In genomic region chr13:79393564-79394249, GRCh38 we compare ENCODE assay signal across 8 cellular contexts. TPM values are rescaled to one million over a fixed set of nuclear protein-coding genes. Genes with fewer than 3 reads are reported as not detected.
DNase-seq lines count a peak whose midpoint lies in the region; ATAC-seq, FAIRE-seq and TF ChIP-seq lines count a peak whose summit lies in the region.

No MANE protein-coding gene starts in this region.

- FAIRE-seq in D721Med (lab: Jason Lieb, UNC) = no peak

- peaks cover 61% of the 10 kb centered on the region for H4K20me1 ChIP-seq in DND-41 (ENCODE audit: insufficient read depth, low read length)

- H3K4me1 Mint-ChIP-seq in stimulated activated naive CD8-positive, alpha-beta T cell treated with anti-CD3 and anti-CD28 coated beads, Interleukin-15, Interleukin-2, amounts not matched to agents 100 ng/mL and 50 ng/mL, for 24 hours (ENCODE audit: low read depth) = peaks cover 77% of the 10 kb centered on the region

- no peak for TF ChIP-seq CTCF in DND-41 (IDR thresholded peaks at IDR 0.05; ENCODE audit: borderline replicate concordance, extremely low read depth, low read length, poor library complexity, severe bottlenecking)
- TF ChIP-seq CTCF in Peyer's patch (IDR thresholded peaks at IDR 0.05) = no peak
- no peak for TF ChIP-seq CTCF in D721Med (IDR thresholded peaks at IDR 0.05; ENCODE audit: insufficient read depth, missing control alignments)

- no peak overlapping the region for H2AFZ ChIP-seq in DND-41 (ENCODE audit: low read depth, low read length)

- H3K9me3 ChIP-seq in DND-41 (ENCODE audit: insufficient read depth, low read length, severe bottlenecking) = peaks cover 13% of the 10 kb centered on the region
- H3K9me3 ChIP-seq in Peyer's patch = peaks cover 0 to 8% (median 0%) of the 10 kb centered on the region in 4 donors
- H3K9me3 ChIP-seq in duodenal mucosa (ENCODE audit: control insufficient read depth in 1 of 2, low read length in 2 of 2) = peaks cover 0 to 5% of the 10 kb centered on the region in 2 donors

- H3K27me3 ChIP-seq in DND-41 (ENCODE audit: insufficient read depth, low read length, poor library complexity) (no peaks in the 10 kb centered on the region), Peyer's patch (no peaks in the 10 kb centered on the region), duodenal mucosa (ENCODE audit: control insufficient read depth in 1 of 2, insufficient read depth in 2 of 2, low read length in 2 of 2) (no peaks in the 10 kb centered on the region)

- peaks cover 12% of the 10 kb centered on the region for H3K9me3 Mint-ChIP-seq in stimulated activated naive CD8-positive, alpha-beta T cell treated with anti-CD3 and anti-CD28 coated beads, Interleukin-15, Interleukin-2, amounts not matched to agents 100 ng/mL and 50 ng/mL, for 24 hours

- H3K27ac ChIP-seq in DND-41 (ENCODE audit: low read length) (peak overlapping the region; percentile 55; the same call in 1 of the 2 replicates), Peyer's patch (peak overlapping the region in 3 of 4 donors; percentile 40 to 79 (median 41)), duodenal mucosa (ENCODE audit: low read depth, low read length) (no peak overlapping the region)

- H3K27ac Mint-ChIP-seq in stimulated activated naive CD8-positive, alpha-beta T cell treated with anti-CD3 and anti-CD28 coated beads, Interleukin-15, Interleukin-2, amounts not matched to agents 100 ng/mL and 50 ng/mL, for 24 hours = peak overlapping the region; percentile 90

- peak overlapping the region; percentile 72 for H3K4me3 Mint-ChIP-seq in stimulated activated naive CD8-positive, alpha-beta T cell treated with anti-CD3 and anti-CD28 coated beads, Interleukin-15, Interleukin-2, amounts not matched to agents 100 ng/mL and 50 ng/mL, for 24 hours

- H3K4me3 ChIP-seq in DND-41 (ENCODE audit: low read depth in 1 of 2, low read length in 2 of 2) = no peak overlapping the region
- H3K4me3 ChIP-seq in Peyer's patch = peak overlapping the region in 2 of 4 donors; percentile 18
- H3K4me3 ChIP-seq in duodenal mucosa (ENCODE audit: low read depth in 1 of 2, low read length in 2 of 2) = peak overlapping the region; percentile 5 to 27

- peak overlapping the region; percentile 22 for H3K4me2 ChIP-seq in DND-41 (ENCODE audit: insufficient read depth, low read length)

- peaks cover 94% of the 10 kb centered on the region for H3K79me2 ChIP-seq in DND-41 (ENCODE audit: insufficient read depth, low read length)

- H3K36me3 ChIP-seq in DND-41 (ENCODE audit: insufficient read depth, low read length) = peaks cover 46% of the 10 kb centered on the region
- peaks cover 0 to 12% (median 0%) of the 10 kb centered on the region in 3 donors for H3K36me3 ChIP-seq in Peyer's patch
- H3K36me3 ChIP-seq in duodenal mucosa (ENCODE audit: control insufficient read depth in 1 of 2, insufficient read depth in 2 of 2, low read length in 2 of 2) = peaks cover 4 to 13% of the 10 kb centered on the region in 2 donors

- no peak overlapping the region for H3K9ac ChIP-seq in DND-41 (ENCODE audit: low read depth, low read length)
- no peak overlapping the region for H3K9ac ChIP-seq in duodenal mucosa (ENCODE audit: low read depth in 1 of 2, low read length in 2 of 2)

- no peaks in the 10 kb centered on the region for H3K27me3 Mint-ChIP-seq in stimulated activated naive CD8-positive, alpha-beta T cell treated with anti-CD3 and anti-CD28 coated beads, Interleukin-15, Interleukin-2, amounts not matched to agents 100 ng/mL and 50 ng/mL, for 24 hours

- H3K4me1 ChIP-seq in DND-41 (ENCODE audit: insufficient read depth, low read length) (peaks cover 34% of the 10 kb centered on the region), Peyer's patch (peaks cover 0 to 12% (median 8%) of the 10 kb centered on the region in 4 donors), duodenal mucosa (ENCODE audit: control insufficient read depth in 1 of 2, insufficient read depth in 2 of 2, low read length in 2 of 2) (peaks cover 15 to 19% of the 10 kb centered on the region in 2 donors)

- TF ChIP-seq POLR2A in Peyer's patch (IDR thresholded peaks at IDR 0.05) = no peak

- ATAC-seq in DND-41 (ENCODE audit: insufficient read depth, low read depth) = peak; percentile 27; the same call in 2 of the 3 replicates
- peak; percentile 83 for ATAC-seq in GM21360 (IDR thresholded peaks at IDR 0.05; ENCODE audit: unreplicated experiment)
- ATAC-seq in HG03469 (IDR thresholded peaks at IDR 0.05; ENCODE audit: unreplicated experiment) = peak; percentile 46

- DNase-seq in DND-41 (no peak), Peyer's patch (peak in 2 of 3 donors; percentile 86 to 90), D721Med (ENCODE audit: insufficient read length, low spot score) (no peak), NCI-H446 (lab: John Stamatoyannopoulos, UW) (no peak)

- peaks cover 52% of the 10 kb centered on the region for H3K36me3 Mint-ChIP-seq in stimulated activated naive CD8-positive, alpha-beta T cell treated with anti-CD3 and anti-CD28 coated beads, Interleukin-15, Interleukin-2, amounts not matched to agents 100 ng/mL and 50 ng/mL, for 24 hours (ENCODE audit: low read depth)

RNA-seq across cellular contexts. Expression of gene RBM26, which starts 12.3 kb away (rescaled TPM):
- 10 to 100 TPM; 34.8 to 96.6 (median 44.5) TPM for total RNA-seq in Peyer's patch

Comparison
In these comparisons a context has a peak if more than half of its experiments do, and no peak if none do; other contexts are left out.
1. ATAC-seq: peak in every context shown above with its lines; median percentile 83 in GM21360; 46 in HG03469; 27 in DND-41.
2. DNase-seq: peak in Peyer's patch (2 of 3); none in DND-41 (single experiment), D721Med (single experiment) and NCI-H446 (0 of 2).
3. H3K4me3 ChIP-seq: peak in duodenal mucosa (2 of 2); none in DND-41 (0 of 2).